In genomic region chr15:82197734-82198594, GRCh38 we compare ENCODE assay signal across 8 cellular contexts.
DNase-seq lines count a peak whose midpoint lies in the region; ATAC-seq and TF ChIP-seq lines count a peak whose summit lies in the region.

No MANE protein-coding gene starts in this region.

- H3F3A ChIP-seq in PC-3 (ENCODE audit: low read length, unreplicated experiment) = no peaks in the 10 kb centered on the region
- no peaks in the 10 kb centered on the region for H3F3A ChIP-seq in neural cell (ENCODE audit: insufficient read depth, low read length, poor library complexity, severe bottlenecking)

- H3K4me1 ChIP-seq in PC-3 (ENCODE audit: insufficient read depth, low read length) (no peaks in the 10 kb centered on the region), testis (peaks cover 5% of the 10 kb centered on the region)

- ATAC-seq in GM21381 (IDR thresholded peaks at IDR 0.05; ENCODE audit: unreplicated experiment) (peak; percentile 91), PC-3 (peak; percentile 96)

- no peaks in the 10 kb centered on the region for H3K79me2 ChIP-seq in PC-3 (ENCODE audit: low read length)
- H3K79me2 ChIP-seq in neural cell (replicated peaks; ENCODE audit: insufficient read depth, low read length) = no peaks in the 10 kb centered on the region

- WGBS in testis, 2 donors = 38 to 39% methylated on average over 8 of the region's 8 CpGs

- H3K9me2 ChIP-seq in PC-3 (replicated peaks; ENCODE audit: low read length) (no peaks in the 10 kb centered on the region), neural cell (ENCODE audit: insufficient read depth, low read length) (no peaks in the 10 kb centered on the region)

- no peak overlapping the region for H3K27ac ChIP-seq in PC-3 (ENCODE audit: low read length)
- no peak overlapping the region for H3K27ac ChIP-seq in neural cell (ENCODE audit: low read length)
- H3K27ac ChIP-seq in testis = no peak overlapping the region

- CTCF ChIA-PET in PC-3 (lab: Charles Lee) = interaction anchor here (1.2 kb wide), 1 partner anchor 90 kb away, joined by 10 read pairs; no protein-coding TSS in a partner anchor

- H3K36me3 Mint-ChIP-seq in activated T-cell treated with anti-CD3 and anti-CD28 coated beads, Interleukin-2, amount 50 U/mL, for 24 hours (ENCODE audit: low read depth) = peaks cover 30% of the 10 kb centered on the region

- no peaks in the 10 kb centered on the region for H4K20me1 ChIP-seq in PC-3 (ENCODE audit: low read length)
- H4K20me1 ChIP-seq in neural cell (ENCODE audit: insufficient read depth) = no peaks in the 10 kb centered on the region

- H3K9ac ChIP-seq in PC-3 (ENCODE audit: low read length) (no peak overlapping the region), neural cell (ENCODE audit: low read length) (no peak overlapping the region)

- POLR2A ChIA-PET in PC-3 (lab: Charles Lee; ENCODE audit: unreplicated experiment) = no interaction called here

- no peak for TF ChIP-seq POLR2A in testis (IDR thresholded peaks at IDR 0.05)

- no peak overlapping the region for H3K4me3 ChIP-seq in PC-3 (ENCODE audit: low read length)
- H3K4me3 ChIP-seq in fibroblast of mammary gland (ENCODE audit: control insufficient read depth, low read depth, low read length) = no peak overlapping the region
- H3K4me3 ChIP-seq in neural cell (ENCODE audit: low read length) = no peak overlapping the region
- no peak overlapping the region for H3K4me3 ChIP-seq in testis

- no peak for TF ChIP-seq EP300 in neural cell (conservative IDR thresholded peaks at IDR 0.05; ENCODE audit: poor library complexity, severe bottlenecking)

- intact Hi-C loops in PC-3 (cut with micrococcal nuclease) = loop anchor here (1.0 to 10.0 kb wide), 3 partner anchors 76 to 713 kb away; no protein-coding TSS in a partner anchor
- intact Hi-C loops in testis (cut with DNase I; ENCODE audit: low total_unique reads) = no loop called here

- H3K9me3 ChIP-seq in PC-3 (ENCODE audit: low read length) (no peaks in the 10 kb centered on the region), neural cell (ENCODE audit: low read length) (no peaks in the 10 kb centered on the region), testis (no peaks in the 10 kb centered on the region)

- H3K4me2 ChIP-seq in PC-3 (ENCODE audit: low read length) = no peak overlapping the region
- no peak overlapping the region for H3K4me2 ChIP-seq in neural cell (ENCODE audit: low read length)

- H3K9me3 Mint-ChIP-seq in activated T-cell treated with anti-CD3 and anti-CD28 coated beads, Interleukin-2, amount 50 U/mL, for 24 hours = no peaks in the 10 kb centered on the region

- no peaks in the 10 kb centered on the region for H3K27me3 ChIP-seq in PC-3 (ENCODE audit: low read length)
- H3K27me3 ChIP-seq in neural cell (ENCODE audit: insufficient read depth, low read depth, low read length) = no peaks in the 10 kb centered on the region
- H3K27me3 ChIP-seq in testis = no peaks in the 10 kb centered on the region

- TF ChIP-seq CTCF in PC-3 (conservative IDR thresholded peaks at IDR 0.05; ENCODE audit: low read depth, low read length) (peak; percentile 80), fibroblast of mammary gland (conservative IDR thresholded peaks at IDR 0.05; ENCODE audit: control insufficient read depth, insufficient read depth, low read depth, low read length) (peak; percentile 73), neural cell (IDR thresholded peaks at IDR 0.05; ENCODE audit: poor library complexity, severe bottlenecking) (peak; percentile 92), testis (IDR thresholded peaks at IDR 0.05) (peak; percentile 68 to 80 (median 72))

- peaks cover 4% of the 10 kb centered on the region for H3K4me1 Mint-ChIP-seq in activated T-cell treated with anti-CD3 and anti-CD28 coated beads, Interleukin-2, amount 50 U/mL, for 24 hours (ENCODE audit: low read depth)

- DNase-seq in DMS53 (lab: John Stamatoyannopoulos, UW) (peak; percentile 78), HS-5 (ENCODE audit: low read depth) (peak; percentile 29), PC-3 (peak; percentile 81), fibroblast of mammary gland (ENCODE audit: low read depth) (peak; percentile 75), testis (peak; percentile 88)
- DNase-seq in activated T-cell treated with anti-CD3 and anti-CD28 coated beads, Interleukin-2, amount 50 U/mL, for 24 hours = peak; percentile 58

- no peaks in the 10 kb centered on the region for H3K27me3 Mint-ChIP-seq in activated T-cell treated with anti-CD3 and anti-CD28 coated beads, Interleukin-2, amount 50 U/mL, for 24 hours

- H3K36me3 ChIP-seq in PC-3 (ENCODE audit: low read depth, low read length) (no peaks in the 10 kb centered on the region), neural cell (ENCODE audit: insufficient read depth, low read length) (no peaks in the 10 kb centered on the region), testis (ENCODE audit: low read depth, missing control alignments) (no peaks in the 10 kb centered on the region)

- BruUV-seq in PC-3 (replicated peaks; lab: Mats Ljungman, UMichigan) = no TSS peak

- H3K4me3 Mint-ChIP-seq in activated T-cell treated with anti-CD3 and anti-CD28 coated beads, Interleukin-2, amount 50 U/mL, for 24 hours = no peak overlapping the region

- peak; percentile 90 for TF ChIP-seq RAD21 in neural cell (conservative IDR thresholded peaks at IDR 0.05)

- H2AFZ ChIP-seq in PC-3 (ENCODE audit: low read length) (no peak overlapping the region), neural cell (ENCODE audit: low read depth, low read length) (no peak overlapping the region)

- no peak overlapping the region for H3K27ac Mint-ChIP-seq in activated T-cell treated with anti-CD3 and anti-CD28 coated beads, Interleukin-2, amount 50 U/mL, for 24 hours

TF ChIP-seq in neural cell, 6 proteins besides CTCF, POLR2A, EP300 and RAD21:
- peak; percentile 97 for TF ChIP-seq SMC3 (conservative IDR thresholded peaks at IDR 0.05; ENCODE audit: poor library complexity)
- no peak for TF ChIP-seq REST (IDR thresholded peaks at IDR 0.05; ENCODE audit: borderline replicate concordance)

Comparison
In these comparisons a context has a peak if more than half of its experiments do, and no peak if none do; other contexts are left out.
1. DNase-seq: peak in every context shown above with its lines; median percentile 88 in testis; 81 in PC-3; 78 in DMS53; 75 in fibroblast of mammary gland; 58 in activated T-cell treated with anti-CD3 and anti-CD28 coated beads, Interleukin-2, amount 50 U/mL, for 24 hours; 29 in HS-5.